8 cellular contexts compared by ENCODE assay signal in the genomic region with DNA sequence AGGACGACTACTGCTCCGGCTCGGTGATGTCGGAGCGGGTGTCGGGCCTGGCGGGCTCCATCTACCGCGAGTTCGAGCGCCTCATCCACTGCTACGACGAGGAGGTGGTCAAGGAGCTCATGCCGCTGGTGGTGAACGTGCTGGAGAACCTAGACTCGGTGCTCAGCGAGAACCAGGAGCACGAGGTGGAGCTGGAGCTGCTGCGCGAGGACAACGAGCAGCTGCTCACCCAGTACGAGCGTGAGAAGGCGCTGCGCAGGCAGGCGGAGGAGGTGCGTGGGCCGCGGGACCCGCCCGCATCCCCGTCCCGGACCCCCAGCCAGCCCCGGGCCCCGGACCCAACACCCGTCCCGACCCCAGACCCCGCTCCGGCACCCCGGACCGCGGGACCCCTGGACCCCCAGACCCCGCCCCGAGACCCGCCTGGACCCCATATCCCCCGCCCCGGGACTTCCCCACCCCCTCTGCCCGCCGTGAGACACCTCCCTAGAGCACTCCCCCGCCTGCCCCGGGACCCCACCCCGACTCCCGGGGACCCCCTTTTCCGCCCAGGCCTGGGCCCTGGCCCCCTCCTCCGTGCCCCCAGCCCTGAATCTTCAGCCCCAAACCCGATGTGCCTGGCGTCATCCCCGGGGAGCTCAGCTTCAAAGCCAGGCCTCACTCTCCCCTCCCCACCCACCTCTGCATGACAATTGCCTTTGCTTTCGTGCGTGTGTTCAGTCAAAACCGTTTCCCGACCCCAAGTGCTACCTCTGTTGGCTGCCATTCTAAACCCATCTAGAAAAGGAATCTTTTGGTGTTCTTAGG. TPM values are rescaled to one million over a fixed set of nuclear protein-coding genes. Genes with fewer than 3 reads are reported as not detected.
DNase-seq lines count a peak whose midpoint lies in the region; ATAC-seq and TF ChIP-seq lines count a peak whose summit lies in the region.

No MANE protein-coding gene starts in this region.

- H3K27me3 ChIP-seq in breast epithelium, result no peaks in the 10 kb centered on the region

- peak overlapping the region; percentile 99 for H3K4me3 Mint-ChIP-seq in T-helper 17 cell

- H3K36me3 Mint-ChIP-seq in T-helper 17 cell (ENCODE audit: low read depth), result peaks cover 4% of the 10 kb centered on the region

- TF ChIP-seq POLR2A in breast epithelium (IDR thresholded peaks at IDR 0.05), result no peak

- H3K27ac Mint-ChIP-seq in T-helper 17 cell, result peak overlapping the region; percentile 100

- no peaks in the 10 kb centered on the region for H3K27me3 Mint-ChIP-seq in T-helper 17 cell

- peak overlapping the region; percentile 88 to 95 for H3K27ac ChIP-seq in breast epithelium

- ATAC-seq in HG03097 (IDR thresholded peaks at IDR 0.05; ENCODE audit: low FRiP score, unreplicated experiment) (peak; percentile 4), T-helper 17 cell (peak; percentile 44)

- DNase-seq in NCI-H82 (lab: John Stamatoyannopoulos, UW) (peak; percentile 60), NCI-H82 treated with DMSO at 0.1 percent for 48 hours (lab: John Stamatoyannopoulos, UW; ENCODE audit: unreplicated experiment) (no peak), T-helper 17 cell (no peak), breast epithelium (ENCODE audit: low spot score in 2 of 2) (no peak), kidney glomerular epithelial cell (lab: John Stamatoyannopoulos, UW) (peak; percentile 58), cerebellum (ENCODE audit: low spot score) (no peak)
- peak; percentile 58 for DNase-seq in stimulated activated CD4-positive, alpha-beta T cell treated with anti-CD3 and anti-CD28 coated beads, Interleukin-4, amount 100 ng/mL, for 24 hours

- intact Hi-C loops in breast epithelium (cut with DNase I; ENCODE audit: low total_unique reads), result no loop called here

- H3K4me1 Mint-ChIP-seq in T-helper 17 cell, result peaks cover 24% of the 10 kb centered on the region

- H3K9me3 ChIP-seq in T-helper 17 cell (ENCODE audit: control insufficient read depth, low read length, poor library complexity, severe bottlenecking) (no peaks in the 10 kb centered on the region), breast epithelium (no peaks in the 10 kb centered on the region)

- peaks cover 8 to 12% of the 10 kb centered on the region in 2 donors for H3K4me1 ChIP-seq in breast epithelium

- H3K4me3 ChIP-seq in breast epithelium, result peak overlapping the region; percentile 89 to 97 (median 95)

- no peak for TF ChIP-seq CTCF in breast epithelium (IDR thresholded peaks at IDR 0.05)

- no peaks in the 10 kb centered on the region for H3K36me3 ChIP-seq in breast epithelium

RNA-seq across cellular contexts. Expression of gene MAPK8IP3, which starts 0.6 kb away (rescaled TPM):
- total RNA-seq in T-helper 17 cell (100 to 1,000 TPM; 221 to 247 TPM), breast epithelium (10 to 100 TPM; 41.1 to 82.6 (median 71.6) TPM), cerebellum (85.3 TPM)

RNA-seq across cellular contexts. Expression of gene JPT2, which starts 28.5 kb away (rescaled TPM):
- 10 to 100 TPM; 11.6 to 14.4 TPM for total RNA-seq in T-helper 17 cell
- 10 to 100 TPM; 19.2 to 44.2 (median 36.0) TPM for total RNA-seq in breast epithelium
- 23.3 TPM for total RNA-seq in cerebellum

Comparison
In these comparisons a context has a peak if more than half of its experiments do, and no peak if none do; other contexts are left out.
1. DNase-seq: peak in NCI-H82 (single experiment), kidney glomerular epithelial cell (single experiment) and stimulated activated CD4-positive, alpha-beta T cell treated with anti-CD3 and anti-CD28 coated beads, Interleukin-4, amount 100 ng/mL, for 24 hours (single experiment); none in NCI-H82 treated with DMSO at 0.1 percent for 48 hours (single experiment), T-helper 17 cell (0 of 3), breast epithelium (0 of 2) and cerebellum (single experiment).